In genomic region chr19:51064534-51065220, GRCh38 we compare ENCODE assay signal across 10 cellular contexts. TPM values are rescaled to one million over a fixed set of nuclear protein-coding genes. Genes with fewer than 3 reads are reported as not detected.
DNase-seq lines count a peak whose midpoint lies in the region; ATAC-seq and TF ChIP-seq lines count a peak whose summit lies in the region.
"Had no signal": no experiment of that assay in that cellular context is flagged by ENCODE, and none has a peak within 500 bp of the region (broad histone marks: within the 10 kb centered on the region; RNA-seq: fewer than 3 reads in every experiment).

Gene KLK13 (minus strand): TSS chr19:51065092. CDS start chr19:51065067, 25 bp downstream.

- in situ Hi-C loops in GM13976 (cut with MboI; ENCODE audit: low sequenced_read_pairs, unreplicated experiment) = no loop called here

- no peaks in the 10 kb centered on the region for H3K36me3 Mint-ChIP-seq in WTC11

- POLR2A ChIA-PET in WTC11 (lab: Charles Lee) = interaction anchor here (1.5 to 1.7 kb wide), 2 partner anchors 46 to 48 kb away, joined by 3 to 5 read pairs; no protein-coding TSS in a partner anchor

- H3K4me3 ChIP-seq in iPS-11a (ENCODE audit: low read depth, low read length) = peak within 1 kb of the TSS; percentile 47

- DNase-seq in GM13976 (ENCODE audit: low spot score) (peak; percentile 59), WTC11 (ENCODE audit: low spot score) (peak; percentile 69), renal cortical epithelial cell (ENCODE audit: low read depth) (peak; percentile 7), SIG-M5 (lab: John Stamatoyannopoulos, UW) (no peak), NCI-H446 (lab: John Stamatoyannopoulos, UW) (no peak), HCEC 1CT (no peak)
- DNase-seq: activated T-cell treated with anti-CD3 and anti-CD28 coated beads, Interleukin-2, amount 50 U/mL, for 1 hour; Peyer's patch had no signal

- TF ChIP-seq CTCF in GM13976 (IDR thresholded peaks at IDR 0.05; ENCODE audit: borderline replicate concordance, control extremely low read depth, extremely low read depth, insufficient read depth, missing control alignments) (no peak), WTC11 (IDR thresholded peaks at IDR 0.05) (no peak)

- peaks cover 8% of the 10 kb centered on the region for H3K4me1 Mint-ChIP-seq in WTC11

- peaks cover 10% of the 10 kb centered on the region for H3K27me3 Mint-ChIP-seq in WTC11 (ENCODE audit: low read depth)

- peak within 1 kb of the TSS; percentile 76 for H3K4me3 Mint-ChIP-seq in WTC11

- peaks cover 17% of the 10 kb centered on the region for H3K9me3 Mint-ChIP-seq in WTC11

- peak; percentile 81 for ATAC-seq in WTC11
- no peak for ATAC-seq in HG03565 (IDR thresholded peaks at IDR 0.05; ENCODE audit: unreplicated experiment)

- no peak within 1 kb of the TSS for H3K27ac Mint-ChIP-seq in WTC11

- CTCF ChIA-PET in WTC11 (lab: Charles Lee) = interaction anchor here (0.8 to 3.0 kb wide), 10 partner anchors 12 to 268 kb away, joined by 3 to 19 read pairs (median 5); partner anchors contain the start of genes KLK10 and KLK11

TF ChIP-seq in WTC11, 78 proteins besides CTCF, POLR2A, EP300 and RAD21:
- TF ChIP-seq, protein P1, sequence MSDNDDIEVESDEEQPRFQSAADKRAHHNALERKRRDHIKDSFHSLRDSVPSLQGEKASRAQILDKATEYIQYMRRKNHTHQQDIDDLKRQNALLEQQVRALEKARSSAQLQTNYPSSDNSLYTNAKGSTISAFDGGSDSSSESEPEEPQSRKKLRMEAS (CRISPR knock-in tag; IDR thresholded peaks at IDR 0.05) = peak; percentile 46; the same call in 1 of the 2 replicates
- 0 out of 2 replicates have a peak, but pooled peaks have one; percentile 39 for TF ChIP-seq E2F5 (CRISPR knock-in tag; IDR thresholded peaks at IDR 0.05)
- no peak for TF ChIP-seq TP53 (CRISPR knock-in tag; IDR thresholded peaks at IDR 0.05)
- 0 out of 2 replicates have a peak, but pooled peaks have one; percentile 8 for TF ChIP-seq TEAD1 (CRISPR knock-in tag; IDR thresholded peaks at IDR 0.05)
- TF ChIP-seq ZNF281 (CRISPR knock-in tag; IDR thresholded peaks at IDR 0.05) = peak; percentile 41; the same call in 1 of the 2 replicates

RNA-seq across cellular contexts. Expression of gene KLK13, which starts in this region (rescaled TPM):
- total RNA-seq in WTC11 (2021) (3.1 to 5.0 TPM (median 4.5 TPM) in 3 replicates), renal cortical epithelial cell (not detected in 2 replicates)

Comparison
In these comparisons a context has a peak if more than half of its experiments do, and no peak if none do; other contexts are left out.
1. Peak in DNase-seq in renal cortical epithelial cell; RNA of the gene not detected or under 1 TPM.
2. DNase-seq: peak in GM13976 (single experiment) and WTC11 (single experiment); none in SIG-M5 (single experiment), NCI-H446 (0 of 2) and HCEC 1CT (single experiment).